Comparison of ENCODE assay signal across 8 cellular contexts in genomic region chr1:205907794-205908193, GRCh38. TPM values are rescaled to one million over a fixed set of nuclear protein-coding genes. Genes with fewer than 3 reads are reported as not detected.
DNase-seq lines count a peak whose midpoint lies in the region; ATAC-seq and TF ChIP-seq lines count a peak whose summit lies in the region.

No MANE protein-coding gene starts in this region.

- H3K79me2 ChIP-seq in OCI-LY7 (ENCODE audit: insufficient read depth, low read depth, low read length), result no peaks in the 10 kb centered on the region

- no peaks in the 10 kb centered on the region for H3K9me2 ChIP-seq in OCI-LY7 (ENCODE audit: insufficient read depth, low read length)

- H3K9me3 ChIP-seq in OCI-LY7 (ENCODE audit: low read length) (no peaks in the 10 kb centered on the region), esophagus squamous epithelium (peaks cover 0 to 15% (median 0%) of the 10 kb centered on the region in 3 donors), psoas muscle (no peaks in the 10 kb centered on the region)

- H3K36me3 ChIP-seq in OCI-LY7 (ENCODE audit: insufficient read depth, low read length), result no peaks in the 10 kb centered on the region
- H3K36me3 ChIP-seq in esophagus squamous epithelium, result no peaks in the 10 kb centered on the region
- H3K36me3 ChIP-seq in psoas muscle (ENCODE audit: insufficient read depth in 1 of 2, low read depth in 1 of 2), result no peaks in the 10 kb centered on the region

- no peak for DNase-seq in GM10266 (ENCODE audit: extremely low spot score)
- DNase-seq in OCI-LY7 (ENCODE audit: low spot score), result peak; percentile 10
- no peak for DNase-seq in esophagus squamous epithelium (lab: John Stamatoyannopoulos, UW)
- DNase-seq in psoas muscle, result no peak
- DNase-seq in activated CD4-positive, CD25-positive, alpha-beta regulatory T cell (lab: John Stamatoyannopoulos, UW), result no peak
- DNase-seq in globus pallidus (ENCODE audit: low spot score), result no peak
- no peak for DNase-seq in H4 (ENCODE audit: low spot score)

- ATAC-seq in psoas muscle (peak in 2 of 4 donors; percentile 60 to 72), GM21447 (IDR thresholded peaks at IDR 0.05; ENCODE audit: unreplicated experiment) (no peak)

- 25 to 42% methylated on average over 2 of the region's 2 CpGs for WGBS in esophagus squamous epithelium, 2 donors
- WGBS in psoas muscle, 3 donors, result 37 to 45% (median 38%) methylated on average over 2 of the region's 2 CpGs

- no peaks in the 10 kb centered on the region for H4K20me1 ChIP-seq in OCI-LY7 (ENCODE audit: insufficient read depth, low read length)

- H3K4me1 ChIP-seq in OCI-LY7 (ENCODE audit: insufficient read depth, low read length, poor library complexity, severe bottlenecking) (no peaks in the 10 kb centered on the region), esophagus squamous epithelium (no peaks in the 10 kb centered on the region), psoas muscle (no peaks in the 10 kb centered on the region)

- POLR2A ChIA-PET in OCI-LY7 (lab: Charles Lee), result interaction anchor here (0.6 kb wide), 1 partner anchor 144 kb away, joined by 3 read pairs; no protein-coding TSS in a partner anchor

- CTCF ChIA-PET in OCI-LY7 (lab: Charles Lee; ENCODE audit: unreplicated experiment), result interaction anchor here (0.6 kb wide), 1 partner anchor 116 kb away, joined by 4 read pairs; no protein-coding TSS in a partner anchor

- TF ChIP-seq POLR2A in esophagus squamous epithelium (IDR thresholded peaks at IDR 0.05), result no peak

- TF ChIP-seq CTCF in GM10266 (IDR thresholded peaks at IDR 0.05; ENCODE audit: control insufficient read depth, insufficient read depth, low read depth, missing control alignments), result peak; percentile 40
- TF ChIP-seq CTCF in OCI-LY7 (conservative IDR thresholded peaks at IDR 0.05; ENCODE audit: low read length), result peak; percentile 70
- peak in 5 of 6 experiments; percentile 19 to 56 (median 33) for TF ChIP-seq CTCF in esophagus squamous epithelium (IDR thresholded peaks at IDR 0.05)
- peak; percentile 59 for TF ChIP-seq CTCF in psoas muscle (IDR thresholded peaks at IDR 0.05)

- BruUV-seq in OCI-LY7 (replicated peaks; lab: Mats Ljungman, UMichigan), result no TSS peak

- intact Hi-C loops in OCI-LY7 (cut with micrococcal nuclease; ENCODE audit: unreplicated experiment) (loop anchor here (1.0 kb wide), 1 partner anchor 116 kb away; no protein-coding TSS in a partner anchor), esophagus squamous epithelium (cut with DNase I) (no loop called here), psoas muscle (cut with DNase I) (loop anchor here in 1 of 2 donors (2.0 kb wide), 1 partner anchor 115 kb away; no protein-coding TSS in a partner anchor)

- no peak overlapping the region for H3K27ac ChIP-seq in OCI-LY7 (ENCODE audit: low read depth, low read length, poor library complexity, severe bottlenecking)
- H3K27ac ChIP-seq in esophagus squamous epithelium, result no peak overlapping the region
- H3K27ac ChIP-seq in psoas muscle, result no peak overlapping the region

- no peak overlapping the region for H3K4me2 ChIP-seq in OCI-LY7 (ENCODE audit: low read length)

- H3K4me3 ChIP-seq in OCI-LY7 (ENCODE audit: low read depth, low read length, poor library complexity, severe bottlenecking) (no peak overlapping the region), esophagus squamous epithelium (no peak overlapping the region), psoas muscle (no peak overlapping the region)

- H2AFZ ChIP-seq in OCI-LY7 (ENCODE audit: low read length), result no peak overlapping the region

- H3K27me3 ChIP-seq in esophagus squamous epithelium (peaks cover 0 to 9% (median 0%) of the 10 kb centered on the region in 4 donors), psoas muscle (ENCODE audit: insufficient read depth in 3 of 3, low read length in 2 of 3) (no peaks in the 10 kb centered on the region)

RNA-seq across cellular contexts. Expression of gene SLC26A9, which starts 35.5 kb away (rescaled TPM):
- total RNA-seq in OCI-LY7 (2014; rRNA removed; shearing (Covaris generic)), result not detected in 2 replicates
- total RNA-seq in OCI-LY7 (2022) (not detected in 2 replicates), esophagus squamous epithelium (10 to 100 TPM in 1 of 4 donors, under 1 TPM in 3; 0.19 to 22.8 (median 0.38) TPM), psoas muscle (1 to 10 TPM in 1 of 4 donors, under 1 TPM in 3; 0.15 to 5.5 (median 0.47) TPM)
- under 1 TPM; 0.16 to 0.56 (median 0.42) TPM for polyA plus RNA-seq in psoas muscle
- not detected in 2 replicates for total RNA-seq in H4 (2014; rRNA removed; shearing (Covaris generic))

RNA-seq across cellular contexts. Expression of gene PM20D1, which starts 57.9 kb away (rescaled TPM):
- total RNA-seq in OCI-LY7 (2014; rRNA removed; shearing (Covaris generic)), result not detected in 2 replicates
- total RNA-seq in OCI-LY7 (2022) (not detected in 2 replicates), esophagus squamous epithelium (under 1 TPM in 1 of 4 donors, not detected in 3; 0.57 TPM), psoas muscle (under 1 TPM in 3 of 4 donors, not detected in 1; 0.16 to 0.32 (median 0.23) TPM)
- under 1 TPM in 2 of 3 donors, not detected in 1; 0.05 to 0.23 TPM for polyA plus RNA-seq in psoas muscle
- not detected in 2 replicates for total RNA-seq in H4 (2014; rRNA removed; shearing (Covaris generic))
